Comparison of ENCODE assay signal across 1 cellular context in the genomic region with DNA sequence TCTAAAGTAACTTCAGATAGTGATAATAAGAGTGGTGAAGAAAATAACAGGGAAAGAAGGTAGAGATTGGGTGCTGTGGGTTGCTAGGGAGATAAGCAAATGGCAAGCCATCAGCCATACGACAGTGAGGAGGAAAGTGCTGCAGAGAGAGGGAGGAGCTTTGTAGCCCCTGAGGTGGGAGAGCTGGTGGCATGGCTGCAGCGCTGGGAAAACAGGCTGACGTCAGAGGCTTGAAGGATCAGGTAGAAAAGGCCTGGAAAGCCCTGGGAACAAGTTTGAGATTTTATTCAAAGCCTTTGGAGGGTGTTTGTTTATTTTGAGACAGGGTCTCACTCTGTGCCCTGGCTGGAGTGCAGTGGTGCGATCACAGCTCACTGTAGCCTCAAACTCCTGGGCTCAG.
TF ChIP-seq lines count a peak whose summit lies in the region.

No MANE protein-coding gene starts in this region.

TF ChIP-seq in HepG2, 621 proteins besides CTCF, POLR2A, EP300 and RAD21:
- peak; percentile 59 for TF ChIP-seq CREB1 (IDR thresholded peaks at IDR 0.05)
- no peak for TF ChIP-seq CREB1 (CRISPR knock-in tag; IDR thresholded peaks at IDR 0.05)
- no peak for TF ChIP-seq TBX3 (IDR thresholded peaks at IDR 0.05; ENCODE audit: borderline replicate concordance)
